Comparison of ENCODE assay signal across 14 cellular contexts in the genomic region with DNA sequence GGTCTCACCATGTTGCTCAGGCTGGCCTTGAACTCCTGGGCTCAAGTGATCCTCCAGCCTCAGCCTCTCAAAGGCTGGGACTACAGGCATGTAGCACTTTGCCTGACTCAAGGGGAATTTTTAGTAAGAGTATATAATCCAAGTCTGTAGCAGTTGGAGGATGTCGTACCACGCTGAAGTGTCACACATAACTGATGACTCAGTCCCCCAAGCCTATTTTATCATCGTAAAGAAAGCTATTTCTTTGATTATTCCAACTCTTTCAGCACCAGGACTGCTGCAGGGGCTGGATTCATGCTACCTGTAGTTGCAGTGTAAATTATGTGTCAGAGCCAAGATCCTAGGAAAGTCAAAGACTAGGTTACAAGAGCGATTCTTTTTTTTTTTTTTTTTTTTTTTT. TPM values are rescaled to one million over a fixed set of nuclear protein-coding genes. Genes with fewer than 3 reads are reported as not detected.
DNase-seq lines count a peak whose midpoint lies in the region; ATAC-seq and TF ChIP-seq lines count a peak whose summit lies in the region.
"Had no signal": no experiment of that assay in that cellular context is flagged by ENCODE, and none has a peak within 500 bp of the region (broad histone marks: within the 10 kb centered on the region; RNA-seq: fewer than 3 reads in every experiment).

No MANE protein-coding gene starts in this region.

- TF ChIP-seq POLR2A in thyroid gland (IDR thresholded peaks at IDR 0.05): no peak

- no peaks in the 10 kb centered on the region for H3K27me3 ChIP-seq in MG63
- no peaks in the 10 kb centered on the region for H3K27me3 ChIP-seq in thyroid gland

- H3K4me1 ChIP-seq in thyroid gland: peaks cover 14% of the 10 kb centered on the region in 2 donors

- no peaks in the 10 kb centered on the region for H3K9me3 ChIP-seq in MG63
- no peaks in the 10 kb centered on the region for H3K9me3 ChIP-seq in thyroid gland
- H3K9me3 ChIP-seq: psoas muscle had no signal

- no peak for ATAC-seq in activated T-cell treated with anti-CD3 and anti-CD28 coated beads, Interleukin-2, amount 50 U/mL, for 72 hours (replicated peaks in 1 of 2)
- ATAC-seq in central memory CD8-positive, alpha-beta T cell (replicated peaks; ENCODE audit: extremely low read depth, poor library complexity, severe bottlenecking): no peak
- ATAC-seq in GM18519 (IDR thresholded peaks at IDR 0.05; ENCODE audit: low FRiP score, unreplicated experiment): no peak
- ATAC-seq: psoas muscle; stimulated activated naive B cell treated with anti-CD40 and anti-IgM and Interleukin-4, amounts not matched to agents 10 μg/mL and 1 μg/mL and 100 μg/mL, for 72 hours had no signal

- intact Hi-C loops in thyroid gland (cut with DNase I): no loop called here

- no peak for TF ChIP-seq CTCF in thyroid gland (IDR thresholded peaks at IDR 0.05)

- peaks cover 0 to 3% of the 10 kb centered on the region in 2 donors for H3K36me3 Mint-ChIP-seq in activated T-cell treated with anti-CD3 and anti-CD28 coated beads, Interleukin-2, amount 50 U/mL, for 72 hours (ENCODE audit: insufficient read depth in 2 of 2)
- peaks cover 5% of the 10 kb centered on the region for H3K36me3 Mint-ChIP-seq in central memory CD8-positive, alpha-beta T cell (ENCODE audit: insufficient read depth)
- H3K36me3 Mint-ChIP-seq: IgD-negative memory B cell; stimulated activated naive B cell treated with anti-CD40 and anti-IgM and Interleukin-4, amounts not matched to agents 10 μg/mL and 1 μg/mL and 100 μg/mL, for 72 hours had no signal

- no peak for DNase-seq in activated T-cell treated with anti-CD3 and anti-CD28 coated beads, Interleukin-2, amount 50 U/mL, for 72 hours
- no peak for DNase-seq in activated T-cell treated with anti-CD3 and anti-CD28 coated beads, Interleukin-2, amount 50 U/mL, for 1 hour
- peak; percentile 9 for DNase-seq in MG63
- DNase-seq in central memory CD8-positive, alpha-beta T cell (ENCODE audit: low spot score in 2 of 2): no peak
- DNase-seq in putamen (ENCODE audit: low spot score): peak; percentile 73
- no peak for DNase-seq in thyroid gland
- DNase-seq in HUDEP-2 (lab: John Stamatoyannopoulos, UW; ENCODE audit: unreplicated experiment in 76 of 76): no peak
- DNase-seq: activated gamma-delta T cell treated with Interleukin-2 at 50 U/mL for 16 hours; NCI-H1436; psoas muscle; SHP77 treated with DMSO at 0.1 percent for 48 hours; stimulated activated naive B cell treated with anti-CD40 and anti-IgM and Interleukin-4, amounts not matched to agents 10 μg/mL and 1 μg/mL and 100 μg/mL, for 72 hours had no signal

- no peaks in the 10 kb centered on the region for H3K27me3 Mint-ChIP-seq in activated T-cell treated with anti-CD3 and anti-CD28 coated beads, Interleukin-2, amount 50 U/mL, for 72 hours (ENCODE audit: low read depth)
- no peaks in the 10 kb centered on the region for H3K27me3 Mint-ChIP-seq in central memory CD8-positive, alpha-beta T cell
- H3K27me3 Mint-ChIP-seq: IgD-negative memory B cell; stimulated activated naive B cell treated with anti-CD40 and anti-IgM and Interleukin-4, amounts not matched to agents 10 μg/mL and 1 μg/mL and 100 μg/mL, for 72 hours had no signal

- peak overlapping the region; percentile 28 for H3K27ac Mint-ChIP-seq in activated T-cell treated with anti-CD3 and anti-CD28 coated beads, Interleukin-2, amount 50 U/mL, for 72 hours
- no peak overlapping the region for H3K27ac Mint-ChIP-seq in central memory CD8-positive, alpha-beta T cell (ENCODE audit: low read depth)
- H3K27ac Mint-ChIP-seq: stimulated activated naive B cell treated with anti-CD40 and anti-IgM and Interleukin-4, amounts not matched to agents 10 μg/mL and 1 μg/mL and 100 μg/mL, for 72 hours had no signal

- no peaks in the 10 kb centered on the region for H3K36me3 ChIP-seq in MG63
- H3K36me3 ChIP-seq in thyroid gland: no peaks in the 10 kb centered on the region

- H3K4me3 ChIP-seq in MG63: no peak overlapping the region
- no peak overlapping the region for H3K4me3 ChIP-seq in thyroid gland (replicated peaks in 1 of 3)

- H3K9me3 Mint-ChIP-seq in activated T-cell treated with anti-CD3 and anti-CD28 coated beads, Interleukin-2, amount 50 U/mL, for 72 hours: no peaks in the 10 kb centered on the region
- H3K9me3 Mint-ChIP-seq in central memory CD8-positive, alpha-beta T cell: no peaks in the 10 kb centered on the region

- peaks cover 38% of the 10 kb centered on the region for H3K4me1 Mint-ChIP-seq in activated T-cell treated with anti-CD3 and anti-CD28 coated beads, Interleukin-2, amount 50 U/mL, for 72 hours (ENCODE audit: low read depth)
- peaks cover 20% of the 10 kb centered on the region for H3K4me1 Mint-ChIP-seq in central memory CD8-positive, alpha-beta T cell

- 87 to 91% methylated on average over 4 of the region's 4 CpGs for WGBS in thyroid gland, 2 donors

- H3K27ac ChIP-seq in thyroid gland: no peak overlapping the region

- peak overlapping the region; percentile 57 to 70 for H3K4me3 Mint-ChIP-seq in activated T-cell treated with anti-CD3 and anti-CD28 coated beads, Interleukin-2, amount 50 U/mL, for 72 hours
- peak overlapping the region; percentile 41 for H3K4me3 Mint-ChIP-seq in central memory CD8-positive, alpha-beta T cell

RNA-seq across cellular contexts. Expression of a gene that starts 1.4 kb away (rescaled TPM):
- 10 to 100 TPM; 33.7 to 36.9 TPM for total RNA-seq in activated T-cell treated with anti-CD3 and anti-CD28 coated beads, Interleukin-2, amount 50 U/mL, for 72 hours
- 34.6 and 40.2 TPM in 2 replicates for total RNA-seq in MG63 (2014; rRNA removed; shearing (Covaris generic); ENCODE audit: low replicate concordance)
- total RNA-seq in thyroid gland: 10 to 100 TPM; 74.9 to 85.0 (median 76.6) TPM

RNA-seq across cellular contexts. Expression of a gene that starts 39.3 kb away (rescaled TPM):
- total RNA-seq in activated T-cell treated with anti-CD3 and anti-CD28 coated beads, Interleukin-2, amount 50 U/mL, for 72 hours: 10 to 100 TPM; 71.1 to 71.6 TPM
- total RNA-seq in MG63 (2014; rRNA removed; shearing (Covaris generic); ENCODE audit: low replicate concordance): 9.5 and 11.1 TPM in 2 replicates
- total RNA-seq in thyroid gland: 100 to 1,000 TPM in 2 of 4 donors, 10 to 100 TPM in 2; 73.1 to 128 (median 93.7) TPM

Comparison
In these comparisons a context has a peak if more than half of its experiments do, and no peak if none do; other contexts are left out.
1. DNase-seq: peak in MG63 (single experiment) and putamen (single experiment); none in activated T-cell treated with anti-CD3 and anti-CD28 coated beads, Interleukin-2, amount 50 U/mL, for 72 hours (0 of 2), activated T-cell treated with anti-CD3 and anti-CD28 coated beads, Interleukin-2, amount 50 U/mL, for 1 hour (single experiment), central memory CD8-positive, alpha-beta T cell (0 of 2), thyroid gland (0 of 2) and HUDEP-2 (0 of 76).